ENCODE assay signal across 25 cellular contexts in the genomic region with DNA sequence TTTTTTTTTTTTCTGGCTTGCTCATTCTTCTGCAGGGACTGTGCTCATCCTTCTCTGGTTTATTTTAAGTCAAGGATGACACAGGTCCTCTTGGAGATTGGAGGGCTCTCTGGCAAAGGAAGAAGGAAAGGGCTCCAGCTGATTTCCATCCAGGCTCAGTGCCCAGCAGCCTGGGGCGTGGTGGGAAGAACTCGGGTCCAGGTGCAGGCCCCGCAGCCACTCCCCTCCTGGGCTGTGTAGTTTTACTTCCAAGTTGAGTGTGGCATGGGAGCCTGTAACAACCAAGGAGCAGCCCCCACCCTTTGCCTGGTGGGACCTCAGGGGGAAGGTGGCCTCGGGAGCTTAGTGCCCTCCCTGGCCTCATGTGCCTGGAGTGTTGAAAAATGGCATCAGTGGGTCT.
"Had no signal": no experiment of that assay in that cellular context is flagged by ENCODE, and none has a peak within 500 bp of the region (broad histone marks: within the 10 kb centered on the region; RNA-seq: fewer than 3 reads in every experiment).

No MANE protein-coding gene starts in this region.

- H3K27me3 Mint-ChIP-seq: activated CD4-positive, alpha-beta memory T cell treated with anti-CD3 and anti-CD28 coated beads for 36 hours; naive B cell; stimulated activated naive CD8-positive, alpha-beta T cell treated with anti-CD3 and anti-CD28 coated beads, Interleukin-15, Interleukin-2, amounts not matched to agents 100 ng/mL and 50 ng/mL, for 24 hours had no signal

- H3K27ac ChIP-seq: right atrium auricular region, thoracic aorta, uterus, VCaP had no signal

- FAIRE-seq: colon, endometrium, frontal cortex, TTC549 had no signal

- H3K36me3 ChIP-seq: left lung, right atrium auricular region, thoracic aorta, uterus had no signal

- H3K27me3 ChIP-seq: left lung, right atrium auricular region, uterus had no signal

- H3K4me3 ChIP-seq: left lung, lung, right atrium auricular region, thoracic aorta, uterus had no signal

- H3K4me3 Mint-ChIP-seq: activated CD4-positive, alpha-beta memory T cell treated with anti-CD3 and anti-CD28 coated beads for 36 hours; activated T-cell treated with anti-CD3 and anti-CD28 coated beads, Interleukin-2, amount 50 U/mL, for 72 hours; naive B cell; neural crest cell; stimulated activated effector memory CD8-positive, alpha-beta T cell treated with anti-CD3 and anti-CD28 coated beads, Interleukin-12 subunit alpha, Interleukin-12 subunit beta, amount 100 ng/mL, for 72 hours; stimulated activated naive CD8-positive, alpha-beta T cell treated with anti-CD3 and anti-CD28 coated beads, Interleukin-15, Interleukin-2, amounts not matched to agents 100 ng/mL and 50 ng/mL, for 24 hours; type B pancreatic cell had no signal

- H3K9me3 ChIP-seq: left lung, thoracic aorta, uterus had no signal

- H3K36me3 Mint-ChIP-seq: activated naive CD4-positive, alpha-beta T cell treated with anti-CD3 and anti-CD28 coated beads, Interleukin-2, amount 50 U/mL, for 72 hours had no signal

- DNase-seq: activated CD4-positive, alpha-beta memory T cell treated with anti-CD3 and anti-CD28 coated beads for 36 hours; activated CD4-positive, alpha-beta T cell treated with anti-CD3 and anti-CD28 coated beads for 48 hours; activated naive CD4-positive, alpha-beta T cell; activated T-cell treated with anti-CD3 and anti-CD28 coated beads for 4 hours; activated T-cell treated with anti-CD3 and anti-CD28 coated beads, Interleukin-2, amount 50 U/mL, for 72 hours; effector CD8-positive, alpha-beta T cell; kidney glomerular epithelial cell; left lung; naive B cell; stimulated activated CD4-positive, alpha-beta T cell treated with anti-CD3 and anti-CD28 coated beads, Interleukin-4, amount 100 ng/mL, for 24 hours; uterus had no signal

- ATAC-seq: activated CD4-positive, CD25-positive, alpha-beta regulatory T cell treated with anti-CD3 and anti-CD28 coated beads, Interleukin-2, amount 50 U/mL, for 24 hours; activated naive CD4-positive, alpha-beta T cell treated with anti-CD3 and anti-CD28 coated beads, Interleukin-2, amount 50 U/mL, for 72 hours; activated T-cell treated with anti-CD3 and anti-CD28 coated beads, Interleukin-2, amount 50 U/mL, for 72 hours; left lung; stimulated activated effector memory CD8-positive, alpha-beta T cell treated with anti-CD3 and anti-CD28 coated beads, Interleukin-12 subunit alpha, Interleukin-12 subunit beta, amount 100 ng/mL, for 72 hours had no signal

- H3K27ac Mint-ChIP-seq: activated CD4-positive, alpha-beta memory T cell treated with anti-CD3 and anti-CD28 coated beads for 36 hours; activated T-cell treated with anti-CD3 and anti-CD28 coated beads, Interleukin-2, amount 50 U/mL, for 72 hours; stimulated activated effector memory CD8-positive, alpha-beta T cell treated with anti-CD3 and anti-CD28 coated beads, Interleukin-12 subunit alpha, Interleukin-12 subunit beta, amount 100 ng/mL, for 72 hours; stimulated activated naive CD8-positive, alpha-beta T cell treated with anti-CD3 and anti-CD28 coated beads, Interleukin-15, Interleukin-2, amounts not matched to agents 100 ng/mL and 50 ng/mL, for 24 hours; type B pancreatic cell had no signal

- H3K9me3 Mint-ChIP-seq: activated naive CD4-positive, alpha-beta T cell treated with anti-CD3 and anti-CD28 coated beads, Interleukin-2, amount 50 U/mL, for 72 hours; activated T-cell treated with anti-CD3 and anti-CD28 coated beads, Interleukin-2, amount 50 U/mL, for 72 hours; stimulated activated effector memory CD8-positive, alpha-beta T cell treated with anti-CD3 and anti-CD28 coated beads, Interleukin-12 subunit alpha, Interleukin-12 subunit beta, amount 100 ng/mL, for 72 hours; stimulated activated naive CD8-positive, alpha-beta T cell treated with anti-CD3 and anti-CD28 coated beads, Interleukin-15, Interleukin-2, amounts not matched to agents 100 ng/mL and 50 ng/mL, for 24 hours had no signal
